In the genomic region with DNA sequence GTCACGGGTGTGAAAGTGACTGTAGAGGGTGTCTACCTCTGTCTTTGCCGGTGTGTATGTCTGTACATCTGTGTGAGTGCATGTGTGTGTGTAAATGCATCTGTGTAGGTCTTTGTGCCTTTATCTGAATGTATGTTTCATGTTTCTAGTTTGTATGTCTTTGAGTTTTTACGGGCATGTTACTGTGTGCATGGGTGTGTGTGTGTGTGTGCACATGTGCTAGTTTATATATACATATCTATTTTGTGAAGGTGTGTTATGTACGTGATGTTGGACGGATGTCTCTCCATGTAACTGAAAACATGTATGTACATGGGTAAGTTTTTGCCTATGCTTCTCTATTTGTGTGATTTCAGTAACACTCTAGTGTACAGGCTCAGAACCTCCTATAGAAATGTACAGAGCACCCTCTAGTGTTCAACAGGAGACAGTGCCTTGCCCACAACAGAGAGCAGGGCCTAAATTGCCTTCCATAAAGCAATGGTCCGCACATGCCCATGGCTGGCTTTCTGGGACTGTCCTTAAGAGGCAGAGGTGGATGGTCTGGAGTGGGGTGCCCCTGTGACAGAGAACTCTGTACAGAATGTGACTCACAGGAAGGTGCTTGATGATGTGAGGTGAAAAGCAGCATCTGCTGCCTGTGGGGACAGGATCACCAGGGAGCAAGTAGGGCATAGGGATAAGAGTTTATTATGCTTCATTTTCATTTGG, we compare ENCODE assay signal across 8 cellular contexts.
DNase-seq lines count a peak whose midpoint lies in the region; ATAC-seq lines count a peak whose summit lies in the region.

No MANE protein-coding gene starts in this region.

- intact Hi-C loops in posterior cingulate gyrus (cut with DNase I): loop anchor here (5.0 to 10.0 kb wide), 2 partner anchors 242 to 714 kb away; no protein-coding TSS in a partner anchor

- DNase-seq in ELF-1 (ENCODE audit: low read depth, low spot score): peak; percentile 53
- peak; percentile 65 for DNase-seq in NCI-H460 (ENCODE audit: extremely low read depth, low read depth)
- DNase-seq in activated T-cell treated with anti-CD3 and anti-CD28 coated beads, Interleukin-2, amount 50 U/mL, for 48 hours: peak; percentile 29
- DNase-seq in globus pallidus (ENCODE audit: low spot score): peak; percentile 75
- DNase-seq in posterior cingulate gyrus: peak in 8 of 10 donors; percentile 37 to 88 (median 40)
- DNase-seq in OCI-M2 (lab: John Stamatoyannopoulos, UW; ENCODE audit: unreplicated experiment): no peak

- ATAC-seq in GM19463 (IDR thresholded peaks at IDR 0.05; ENCODE audit: unreplicated experiment): peak; percentile 99
- peak; percentile 100 for ATAC-seq in HG03442 (IDR thresholded peaks at IDR 0.05; ENCODE audit: unreplicated experiment)
